In the genomic region with DNA sequence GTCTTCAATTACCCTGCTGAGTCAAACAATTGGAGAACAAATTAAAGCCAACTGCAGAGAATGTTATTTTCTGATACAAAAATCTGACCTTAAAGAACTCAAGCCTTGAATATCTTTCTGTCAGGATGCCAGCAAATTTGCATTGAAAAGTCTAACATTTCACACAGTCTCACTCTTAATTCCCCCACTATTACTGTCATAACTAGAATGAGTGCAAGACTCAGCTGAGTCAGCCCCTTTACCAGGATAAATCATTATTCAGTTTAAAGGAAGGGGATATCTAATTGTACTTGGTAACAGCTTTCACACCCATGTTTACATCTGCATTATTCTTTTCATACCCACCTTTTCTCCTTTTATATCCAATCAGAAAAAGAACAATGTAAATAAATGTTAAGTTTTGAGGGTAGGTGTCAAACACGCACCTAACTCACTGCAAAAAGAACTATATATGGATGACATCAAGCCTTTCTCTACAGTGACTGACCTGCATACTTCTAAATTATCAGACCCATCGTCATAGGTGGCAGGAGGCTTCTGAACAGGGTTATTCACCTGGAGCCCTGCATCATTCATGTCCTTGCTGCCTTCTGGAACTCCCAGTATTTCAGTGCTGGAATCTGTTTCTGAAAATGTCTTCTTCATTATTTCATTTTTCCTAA, we compare ENCODE assay signal across 11 cellular contexts.
DNase-seq lines count a peak whose midpoint lies in the region; ATAC-seq, FAIRE-seq and TF ChIP-seq lines count a peak whose summit lies in the region.
"Had no signal": no experiment of that assay in that cellular context is flagged by ENCODE, and none has a peak within 500 bp of the region (broad histone marks: within the 10 kb centered on the region; RNA-seq: fewer than 3 reads in every experiment).

No MANE protein-coding gene starts in this region.

- FAIRE-seq in frontal cortex (lab: Jason Lieb, UNC), result no peak

- peak overlapping the region; percentile 7 to 48 (median 24) for H3K27ac ChIP-seq in sigmoid colon
- H3K27ac ChIP-seq: SJSA1 had no signal

- no peaks in the 10 kb centered on the region for H3K27me3 ChIP-seq in sigmoid colon
- H3K27me3 ChIP-seq: SJSA1 had no signal

- TF ChIP-seq CTCF in sigmoid colon (IDR thresholded peaks at IDR 0.05), result no peak

- no peak for DNase-seq in sigmoid colon
- no peak for DNase-seq in superior temporal gyrus (ENCODE audit: extremely low spot score)
- DNase-seq in DMS79 treated with DMSO at 0.1 percent for 48 hours (lab: John Stamatoyannopoulos, UW), result no peak
- DNase-seq in frontal cortex (ENCODE audit: low spot score in 2 of 2), result no peak
- DNase-seq in SK-N-DZ (ENCODE audit: low spot score), result no peak
- DNase-seq: EL, NCI-H1694 treated with DMSO at 0.1 percent for 48 hours had no signal

- peak; percentile 73 for ATAC-seq in GM18909 (IDR thresholded peaks at IDR 0.05; ENCODE audit: poor library complexity, unreplicated experiment)
- ATAC-seq in GM21825 (IDR thresholded peaks at IDR 0.05; ENCODE audit: unreplicated experiment), result peak; percentile 63
- ATAC-seq in HG03460 (IDR thresholded peaks at IDR 0.05; ENCODE audit: unreplicated experiment), result peak; percentile 63

- peak overlapping the region in 3 of 4 donors; percentile 1 to 31 (median 18) for H3K4me3 ChIP-seq in sigmoid colon
- H3K4me3 ChIP-seq: SJSA1 had no signal

- WGBS in sigmoid colon, 2 donors, result 61 to 76% methylated on average over 2 of the region's 2 CpGs

- H3K36me3 ChIP-seq in sigmoid colon, result no peaks in the 10 kb centered on the region
- H3K36me3 ChIP-seq: SJSA1 had no signal

- H3K4me1 ChIP-seq in sigmoid colon, result no peaks in the 10 kb centered on the region
- H3K4me1 ChIP-seq: SJSA1 had no signal

- no peak for TF ChIP-seq EP300 in sigmoid colon (IDR thresholded peaks at IDR 0.05)

- TF ChIP-seq POLR2A in sigmoid colon (IDR thresholded peaks at IDR 0.05), result no peak

- intact Hi-C loops in sigmoid colon (cut with DNase I), result no loop called here

- no peaks in the 10 kb centered on the region for H3K9me3 ChIP-seq in sigmoid colon
- H3K9me3 ChIP-seq: SJSA1 had no signal
